In genomic region chr2:215657844-215658243, GRCh38 we compare ENCODE assay signal across 12 cellular contexts.
DNase-seq lines count a peak whose midpoint lies in the region; ATAC-seq and TF ChIP-seq lines count a peak whose summit lies in the region.
"Had no signal": no experiment of that assay in that cellular context is flagged by ENCODE, and none has a peak within 500 bp of the region (broad histone marks: within the 10 kb centered on the region; RNA-seq: fewer than 3 reads in every experiment).

No MANE protein-coding gene starts in this region.

- H2AFZ ChIP-seq in trophoblast cell (ENCODE audit: insufficient read depth, low read length, poor library complexity): no peak overlapping the region

- ATAC-seq in lower lobe of right lung (no peak), GM19463 (IDR thresholded peaks at IDR 0.05; ENCODE audit: unreplicated experiment) (no peak)

- no CpG with 5 or more reads among the region's 5 CpGs for WGBS in trophoblast cell (ENCODE audit: extremely low coverage, insufficient coverage, insufficient read length)

- CTCF ChIA-PET in RWPE1 (lab: Yijun Ruan, JAX): no interaction called here

- peak; percentile 63 for DNase-seq in AG20443 (ENCODE audit: low spot score)
- DNase-seq in RWPE1 (ENCODE audit: low spot score): peak; percentile 25
- DNase-seq in fibroblast of mammary gland (ENCODE audit: low read depth): peak; percentile 99
- peak in 1 of 2 donors; percentile 18 for DNase-seq in trophoblast cell
- DNase-seq in DMS 273 treated with DMSO at 0.1 percent for 48 hours (lab: John Stamatoyannopoulos, UW): no peak
- no peak for DNase-seq in DMS 273 (lab: John Stamatoyannopoulos, UW; ENCODE audit: unreplicated experiment)
- DNase-seq in lower lobe of right lung: no peak
- DNase-seq: activated CD8-positive, alpha-beta memory T cell treated with anti-CD3 and anti-CD28 coated beads, Interleukin-2, amount 50 U/mL, for 4 hours; colonic mucosa had no signal

- H3K27ac ChIP-seq in RWPE1 (no peak overlapping the region), trophoblast cell (ENCODE audit: low read depth, low read length) (no peak overlapping the region), lower lobe of right lung (no peak overlapping the region)
- H3K27ac ChIP-seq: colonic mucosa, HL-60 had no signal

- H3K9me3 ChIP-seq in trophoblast cell (ENCODE audit: insufficient read depth, low read depth, low read length) (no peaks in the 10 kb centered on the region), lower lobe of right lung (no peaks in the 10 kb centered on the region)
- H3K9me3 ChIP-seq: colonic mucosa, HAP-1 had no signal

- H3K27me3 ChIP-seq in trophoblast cell (ENCODE audit: insufficient read depth, low read length) (no peaks in the 10 kb centered on the region), lower lobe of right lung (ENCODE audit: low read depth) (no peaks in the 10 kb centered on the region)
- H3K27me3 ChIP-seq: colonic mucosa had no signal

- no peak overlapping the region for H3K4ac ChIP-seq in trophoblast cell (ENCODE audit: low read depth, low read length)

- peaks cover 14% of the 10 kb centered on the region for H3K79me1 ChIP-seq in trophoblast cell (ENCODE audit: low read length)

- no peak overlapping the region for H2AK5ac ChIP-seq in trophoblast cell (ENCODE audit: low read length)

- H2BK5ac ChIP-seq in trophoblast cell (ENCODE audit: low read depth, low read length, poor library complexity): peak overlapping the region; percentile 50

- POLR2A ChIA-PET in RWPE1 (lab: Yijun Ruan, JAX; ENCODE audit: low non-redundant PET): no interaction called here

- intact Hi-C loops in lower lobe of right lung (cut with DNase I): no loop called here

- H2BK12ac ChIP-seq in trophoblast cell (ENCODE audit: low read length): no peak overlapping the region

- no peak overlapping the region for H3K9ac ChIP-seq in trophoblast cell (ENCODE audit: low read length)

- H3K18ac ChIP-seq in trophoblast cell (ENCODE audit: low read length): no peak overlapping the region

- no peaks in the 10 kb centered on the region for H3K36me3 ChIP-seq in trophoblast cell (ENCODE audit: control insufficient read depth in 1 of 2, insufficient read depth in 2 of 2, low read length in 2 of 2)
- H3K36me3 ChIP-seq in lower lobe of right lung: no peaks in the 10 kb centered on the region
- H3K36me3 ChIP-seq: colonic mucosa, HAP-1 had no signal

- no peak overlapping the region for H4K8ac ChIP-seq in trophoblast cell (ENCODE audit: low read depth, low read length)

- H3K4me2 ChIP-seq in trophoblast cell (ENCODE audit: low read length): no peak overlapping the region

- H4K91ac ChIP-seq in trophoblast cell (ENCODE audit: low read depth, low read length): no peak overlapping the region

- no peak for TF ChIP-seq CTCF in RWPE1 (conservative IDR thresholded peaks at IDR 0.05; ENCODE audit: low read depth)
- no peak for TF ChIP-seq CTCF in fibroblast of mammary gland (conservative IDR thresholded peaks at IDR 0.05; ENCODE audit: control insufficient read depth, insufficient read depth, low read depth, low read length)
- no peak for TF ChIP-seq CTCF in lower lobe of right lung (IDR thresholded peaks at IDR 0.05)

- no peak overlapping the region for H4K12ac ChIP-seq in trophoblast cell (ENCODE audit: low read depth, low read length)

- no peak overlapping the region for H3K23ac ChIP-seq in trophoblast cell (ENCODE audit: low read length)

- H3K79me2 ChIP-seq in trophoblast cell (ENCODE audit: control insufficient read depth, insufficient read depth, low read length, poor library complexity): no peaks in the 10 kb centered on the region

- no peak overlapping the region for H3K14ac ChIP-seq in trophoblast cell (ENCODE audit: low read length)

- peak overlapping the region; percentile 65 for H2BK120ac ChIP-seq in trophoblast cell (ENCODE audit: insufficient read depth, low read length, poor library complexity)

- H3K4me1 ChIP-seq in trophoblast cell (ENCODE audit: control insufficient read depth in 1 of 2, insufficient read depth in 2 of 2, low read length in 2 of 2) (peaks cover 3 to 6% of the 10 kb centered on the region in 2 experiments), lower lobe of right lung (no peaks in the 10 kb centered on the region)
- H3K4me1 ChIP-seq: colonic mucosa, HAP-1 had no signal

- no peak overlapping the region for H3K4me3 ChIP-seq in fibroblast of mammary gland (ENCODE audit: control insufficient read depth, low read depth, low read length)
- no peak overlapping the region for H3K4me3 ChIP-seq in trophoblast cell (ENCODE audit: low read depth, low read length)
- H3K4me3 ChIP-seq in lower lobe of right lung: no peak overlapping the region
- H3K4me3 ChIP-seq: colonic mucosa, HAP-1 had no signal

Comparison
In these comparisons a context has a peak if more than half of its experiments do, and no peak if none do; other contexts are left out.
1. DNase-seq: peak in AG20443 (single experiment), RWPE1 (single experiment) and fibroblast of mammary gland (single experiment); none in DMS 273 treated with DMSO at 0.1 percent for 48 hours (single experiment), DMS 273 (single experiment) and lower lobe of right lung (single experiment).